ENCODE assay signal across 31 cellular contexts in the genomic region with DNA sequence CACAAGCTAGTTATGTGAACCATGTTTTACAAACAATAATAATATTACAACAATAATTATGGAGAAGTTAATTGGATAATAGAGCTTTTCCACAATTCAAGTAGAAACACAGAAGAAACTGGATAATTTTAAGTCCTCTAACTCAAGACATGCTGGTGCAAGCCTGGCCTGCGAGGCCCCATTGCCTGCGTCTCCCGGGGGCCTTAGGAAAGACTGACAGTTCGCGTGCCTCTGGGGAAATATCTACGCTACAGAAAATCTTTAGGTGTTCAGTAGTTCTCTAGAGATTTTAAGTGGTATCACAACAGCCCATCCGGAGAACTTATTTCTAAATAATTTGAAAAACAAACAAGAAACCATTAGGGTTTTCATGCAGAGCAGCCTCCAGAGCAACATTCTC. TPM values are rescaled to one million over a fixed set of nuclear protein-coding genes. Genes with fewer than 3 reads are reported as not detected.
"Had no signal": no experiment of that assay in that cellular context is flagged by ENCODE, and none has a peak within 500 bp of the region (broad histone marks: within the 10 kb centered on the region; RNA-seq: fewer than 3 reads in every experiment).

No MANE protein-coding gene starts in this region.

- H3K79me2 ChIP-seq: parathyroid adenoma had no signal

- DNase-seq: cortex of kidney; effector memory CD8-positive, alpha-beta T cell; erythroblast; esophagus squamous epithelium; foreskin melanocyte; glutamatergic neuron; heart right ventricle; hippocampal formation; left cardiac atrium; left lung; mesenchymal stem cell; midbrain; naive thymus-derived CD4-positive, alpha-beta T cell; nephron progenitor cell; right lobe of liver; small intestine; stimulated activated CD4-positive, alpha-beta T cell treated with anti-CD3 and anti-CD28 coated beads, Interleukin-15, amount 100 ng/mL, for 24 hours; stimulated activated CD4-positive, alpha-beta T cell treated with anti-CD3 and anti-CD28 coated beads, Interleukin-2, amount 100 ng/mL, for 48 hours; stimulated activated naive B cell treated with anti-CD40 and anti-IgM and Interleukin-4, amounts not matched to agents 10 μg/mL and 1 μg/mL and 100 μg/mL, for 72 hours; upper lobe of left lung had no signal

- H3K27ac Mint-ChIP-seq: effector memory CD8-positive, alpha-beta T cell; naive thymus-derived CD4-positive, alpha-beta T cell; progenitor cell of endocrine pancreas; stimulated activated naive B cell treated with anti-CD40 and anti-IgM and Interleukin-4, amounts not matched to agents 10 μg/mL and 1 μg/mL and 100 μg/mL, for 72 hours; stimulated activated naive CD8-positive, alpha-beta T cell treated with anti-CD3 and anti-CD28 coated beads, Interleukin-15, Interleukin-2, amounts not matched to agents 100 ng/mL and 50 ng/mL, for 24 hours had no signal

- H3K27me3 Mint-ChIP-seq: stimulated activated naive CD8-positive, alpha-beta T cell treated with anti-CD3 and anti-CD28 coated beads, Interleukin-15, Interleukin-2, amounts not matched to agents 100 ng/mL and 50 ng/mL, for 24 hours had no signal

- H3K4me1 ChIP-seq: esophagus squamous epithelium, heart right ventricle, left lung, parathyroid adenoma, right lobe of liver, tibial nerve, upper lobe of left lung had no signal

- H3K27ac ChIP-seq: esophagus squamous epithelium, heart right ventricle, left lung, neutrophil, parathyroid adenoma, right lobe of liver, thoracic aorta, tibial nerve, upper lobe of left lung had no signal

- FAIRE-seq: endometrium, islet of Langerhans, small intestine, urothelium cell line had no signal

- H3K9me3 ChIP-seq: esophagus squamous epithelium, heart right ventricle, left lung, neutrophil, right lobe of liver, thoracic aorta, tibial nerve, upper lobe of left lung had no signal

- ATAC-seq: effector memory CD8-positive, alpha-beta T cell; heart right ventricle; left cardiac atrium; left lung; naive thymus-derived CD4-positive, alpha-beta T cell; right lobe of liver; stimulated activated naive B cell treated with anti-CD40 and anti-IgM and Interleukin-4, amounts not matched to agents 10 μg/mL and 1 μg/mL and 100 μg/mL, for 72 hours had no signal

- H3K4me3 Mint-ChIP-seq: effector memory CD8-positive, alpha-beta T cell; naive thymus-derived CD4-positive, alpha-beta T cell; nephron progenitor cell; stimulated activated naive B cell treated with anti-CD40 and anti-IgM and Interleukin-4, amounts not matched to agents 10 μg/mL and 1 μg/mL and 100 μg/mL, for 72 hours; stimulated activated naive CD8-positive, alpha-beta T cell treated with anti-CD3 and anti-CD28 coated beads, Interleukin-15, Interleukin-2, amounts not matched to agents 100 ng/mL and 50 ng/mL, for 24 hours had no signal

- H3K4me3 ChIP-seq: esophagus squamous epithelium, heart right ventricle, left lung, right lobe of liver, thoracic aorta, tibial nerve, upper lobe of left lung had no signal

- H2AFZ ChIP-seq: parathyroid adenoma had no signal

- H3K27me3 ChIP-seq: neutrophil, right lobe of liver, upper lobe of left lung had no signal

- H3K4me1 Mint-ChIP-seq: naive thymus-derived CD4-positive, alpha-beta T cell; stimulated activated naive B cell treated with anti-CD40 and anti-IgM and Interleukin-4, amounts not matched to agents 10 μg/mL and 1 μg/mL and 100 μg/mL, for 72 hours had no signal

- H3K9ac ChIP-seq: parathyroid adenoma had no signal

- H3K36me3 Mint-ChIP-seq: stimulated activated naive B cell treated with anti-CD40 and anti-IgM and Interleukin-4, amounts not matched to agents 10 μg/mL and 1 μg/mL and 100 μg/mL, for 72 hours had no signal

- H3K9me3 Mint-ChIP-seq: effector memory CD8-positive, alpha-beta T cell; naive thymus-derived CD4-positive, alpha-beta T cell; nephron progenitor cell; stimulated activated naive B cell treated with anti-CD40 and anti-IgM and Interleukin-4, amounts not matched to agents 10 μg/mL and 1 μg/mL and 100 μg/mL, for 72 hours; stimulated activated naive CD8-positive, alpha-beta T cell treated with anti-CD3 and anti-CD28 coated beads, Interleukin-15, Interleukin-2, amounts not matched to agents 100 ng/mL and 50 ng/mL, for 24 hours had no signal

- H3K36me3 ChIP-seq: esophagus squamous epithelium, heart right ventricle, left lung, right lobe of liver, thoracic aorta, tibial nerve, upper lobe of left lung had no signal

RNA-seq across cellular contexts. Expression of gene GAL, which starts 23.2 kb away (rescaled TPM):
- total RNA-seq: mucosa of gallbladder; naive thymus-derived CD4-positive, alpha-beta T cell; osteoblast; thoracic aorta had no signal
- polyA plus RNA-seq: naive thymus-derived CD4-positive, alpha-beta T cell had no signal

RNA-seq across cellular contexts. Expression of gene TESMIN, which starts 43.8 kb away (rescaled TPM):
- total RNA-seq: osteoblast had no signal
